In genomic region chr11:90239958-90240636, GRCh38 we compare ENCODE assay signal across 8 cellular contexts. TPM values are rescaled to one million over a fixed set of nuclear protein-coding genes. Genes with fewer than 3 reads are reported as not detected.
DNase-seq lines count a peak whose midpoint lies in the region; TF ChIP-seq lines count a peak whose summit lies in the region.
"Not testable (repeated sequence)": the region's sequence is repeated elsewhere in the genome, so short reads cannot be mapped to it uniquely, and the experiment has no call there.

No MANE protein-coding gene starts in this region.

- not testable (repeated sequence) for H2BK15ac ChIP-seq in neuronal stem cell (ENCODE audit: low read length)

- not testable (repeated sequence) for H2BK5ac ChIP-seq in neuronal stem cell (ENCODE audit: low read length)

- H3K9ac ChIP-seq in endodermal cell (ENCODE audit: extremely low read depth, low read length, poor library complexity, severe bottlenecking); neuronal stem cell (ENCODE audit: low read depth, low read length, poor library complexity): not testable (repeated sequence)

- peaks cover 19% of the 10 kb centered on the region for H3K9me3 Mint-ChIP-seq in endodermal cell

- not testable (repeated sequence) for H3K27me3 ChIP-seq in endodermal cell (ENCODE audit: control insufficient read depth, insufficient read depth, low read length, poor library complexity, severe bottlenecking); neuronal stem cell (ENCODE audit: control insufficient read depth in 3 of 3, insufficient read depth in 3 of 3, low read depth in 1 of 3, low read length in 3 of 3)

- H2BK120ac ChIP-seq in neuronal stem cell (ENCODE audit: low read depth, low read length), result not testable (repeated sequence)

- not testable (repeated sequence) for H3K23ac ChIP-seq in neuronal stem cell (ENCODE audit: low read depth, low read length, poor library complexity)

- not testable (repeated sequence) for H3K14ac ChIP-seq in neuronal stem cell (ENCODE audit: low read length)

- not testable (repeated sequence) for H4K91ac ChIP-seq in neuronal stem cell (ENCODE audit: low read depth, low read length, poor library complexity)

- H3K4me1 ChIP-seq in endodermal cell (ENCODE audit: control insufficient read depth, insufficient read depth, low read length); neuronal stem cell (ENCODE audit: control insufficient read depth in 2 of 2, insufficient read depth in 1 of 2, low read depth in 1 of 2, low read length in 2 of 2): not testable (repeated sequence)

- H3K4me3 Mint-ChIP-seq in endodermal cell, result peak overlapping the region; percentile 13

- peak overlapping the region; percentile 23 for H3K4me2 ChIP-seq in neuronal stem cell (ENCODE audit: insufficient read depth, low read length, poor library complexity, severe bottlenecking)

- H3K27ac Mint-ChIP-seq in endodermal cell, result peak overlapping the region; percentile 74

- not testable (repeated sequence) for H3K36me3 ChIP-seq in endodermal cell (ENCODE audit: control insufficient read depth, insufficient read depth, low read length); neuronal stem cell (replicated peaks in 1 of 2; ENCODE audit: control insufficient read depth in 2 of 2, insufficient read depth in 2 of 2, low read length in 2 of 2)

- peak overlapping the region; percentile 88 for H2AFZ ChIP-seq in neuronal stem cell (ENCODE audit: low read length)

- TF ChIP-seq CTCF in endodermal cell (conservative IDR thresholded peaks at IDR 0.05), result not testable (repeated sequence)

- H3K4ac ChIP-seq in neuronal stem cell (ENCODE audit: low read length), result not testable (repeated sequence)

- not testable (repeated sequence) for H3K9me3 ChIP-seq in endodermal cell (ENCODE audit: control insufficient read depth, low read length); neuronal stem cell (replicated peaks in 1 of 2; ENCODE audit: control insufficient read depth in 2 of 2, insufficient read depth in 1 of 2, low read depth in 1 of 2, low read length in 2 of 2)

- not testable (repeated sequence) for H3K4me3 ChIP-seq in endodermal cell (ENCODE audit: low read length)
- H3K4me3 ChIP-seq in neuronal stem cell (ENCODE audit: low read length in 2 of 2), result peak overlapping the region; percentile 35 to 41

- H3K18ac ChIP-seq in neuronal stem cell (ENCODE audit: low read length), result peak overlapping the region; percentile 57

- peaks cover 14% of the 10 kb centered on the region for H3K4me1 Mint-ChIP-seq in endodermal cell

- H4K8ac ChIP-seq in neuronal stem cell (ENCODE audit: low read depth, low read length), result not testable (repeated sequence)

- H3K27ac ChIP-seq in endodermal cell (ENCODE audit: low read depth, low read length); neuronal stem cell (replicated peaks; ENCODE audit: low read length): not testable (repeated sequence)

- H3K27me3 Mint-ChIP-seq in endodermal cell (ENCODE audit: insufficient read depth), result not testable (repeated sequence)

- not testable (repeated sequence) for H3K36me3 Mint-ChIP-seq in endodermal cell (ENCODE audit: low read depth)

- not testable (repeated sequence) for H2BK12ac ChIP-seq in neuronal stem cell (ENCODE audit: low read length)

- not testable (repeated sequence) for H3K79me1 ChIP-seq in neuronal stem cell (ENCODE audit: low read depth, low read length)

- H2AK5ac ChIP-seq in neuronal stem cell (ENCODE audit: low read depth, low read length), result not testable (repeated sequence)

- 74 to 76% methylated on average over 14 to 19 of the region's 20 CpGs for WGBS in endodermal cell (ENCODE audit: insufficient coverage in 1 of 2, insufficient read length in 1 of 2), 2 experiments
- no CpG with 5 or more reads among the region's 20 CpGs for WGBS in neuronal stem cell (ENCODE audit: extremely low coverage in 2 of 2, insufficient read length in 2 of 2, insufficient replicate concordance in 1 of 2), 2 donors

- DNase-seq in ELF-1 (ENCODE audit: low read depth, low spot score), result peak; percentile 37
- DNase-seq in NCI-H146 treated with DMSO at 0.1 percent for 48 hours (lab: John Stamatoyannopoulos, UW; ENCODE audit: unreplicated experiment), result peak; percentile 47
- DNase-seq in SK-N-DZ (ENCODE audit: low spot score), result peak; percentile 50
- peak; percentile 62 to 72 for DNase-seq in activated CD4-positive, alpha-beta T cell treated with anti-CD3 and anti-CD28 coated beads, Interleukin-2, amount 50 U/mL, for 48 hours
- DNase-seq in activated effector memory CD4-positive, alpha-beta T cell treated with Interleukin-2 at 50 U/mL for 16 hours, result peak; percentile 32
- DNase-seq in endodermal cell, result peak; percentile 72
- not testable (repeated sequence) for DNase-seq in neuronal stem cell (ENCODE audit: low spot score)
- DNase-seq in stimulated activated CD4-positive, alpha-beta T cell treated with anti-CD3 and anti-CD28 coated beads, TNF-alpha, amount 100 ng/mL, for 4 hours (ENCODE audit: low read depth in 3 of 3), result peak in 2 of 3 experiments; percentile 30 to 43

RNA-seq across cellular contexts. Expression of gene CHORDC1, which starts 17.2 kb away (rescaled TPM):
- 62.6 and 94.4 TPM in 2 replicates for polyA plus RNA-seq in SK-N-DZ (2014; cell fraction: cytosol; rRNA removed)
- 126 and 166 TPM in 2 replicates for polyA plus RNA-seq in SK-N-DZ (2014; cell fraction: nucleus; rRNA removed)
- total RNA-seq in endodermal cell, result 10 to 100 TPM; 54.6 to 56.9 TPM
- polyA plus RNA-seq in endodermal cell (2013, experiment 1 of 2), result 41.2 TPM
- polyA plus RNA-seq in endodermal cell (2013, experiment 2 of 2), result 35.7 TPM
- 45.9 TPM for polyA plus RNA-seq in neuronal stem cell (2013, experiment 1 of 2)
- polyA plus RNA-seq in neuronal stem cell (2013, experiment 2 of 2), result 47.2 TPM
